Comparison of ENCODE assay signal across 8 cellular contexts in genomic region chr2:218216674-218217365, GRCh38. TPM values are rescaled to one million over a fixed set of nuclear protein-coding genes. Genes with fewer than 3 reads are reported as not detected.
DNase-seq lines count a peak whose midpoint lies in the region; TF ChIP-seq lines count a peak whose summit lies in the region.

TSS of gene ARPC2 (plus strand) at chr2:218217189. CDS start at chr2:218217471, 282 bp downstream.

- no peaks in the 10 kb centered on the region for H3K27me3 ChIP-seq in effector memory CD4-positive, alpha-beta T cell (replicated peaks; ENCODE audit: control insufficient read depth, insufficient read depth, low read length, poor library complexity, severe bottlenecking)

- peak within 1 kb of the TSS; percentile 99 for H3K4me3 ChIP-seq in effector memory CD4-positive, alpha-beta T cell (ENCODE audit: insufficient read depth, low read depth, low read length, poor library complexity, severe bottlenecking)

- no peaks in the 10 kb centered on the region for H3K9me3 ChIP-seq in effector memory CD4-positive, alpha-beta T cell (ENCODE audit: control insufficient read depth, low read length)

- peaks cover 34% of the 10 kb centered on the region for H3K4me1 ChIP-seq in effector memory CD4-positive, alpha-beta T cell (ENCODE audit: control insufficient read depth, insufficient read depth, low read length, poor library complexity, severe bottlenecking)

- no peaks in the 10 kb centered on the region for H3K36me3 ChIP-seq in effector memory CD4-positive, alpha-beta T cell (ENCODE audit: control insufficient read depth, insufficient read depth, low read length)

- no peak for TF ChIP-seq CTCF in GM20000 (IDR thresholded peaks at IDR 0.05; ENCODE audit: extremely low read depth, missing control alignments)

- DNase-seq in CMK (ENCODE audit: low read depth) (peak; percentile 83), GM20000 (ENCODE audit: low spot score) (peak; percentile 92), HT-29 (ENCODE audit: low spot score) (peak; percentile 93), NOMO-1 treated with DMSO at 0.1 percent for 48 hours (lab: John Stamatoyannopoulos, UW; ENCODE audit: unreplicated experiment) (peak; percentile 84), lung microvascular endothelial cell (ENCODE audit: low read depth in 2 of 2) (peak; percentile 97 to 98)
- DNase-seq in activated CD8-positive, alpha-beta memory T cell treated with anti-CD3 and anti-CD28 coated beads for 4 hours (ENCODE audit: low read depth in 2 of 2), result peak; percentile 85 to 92
- peak; percentile 90 to 92 (median 91) for DNase-seq in effector memory CD4-positive, alpha-beta T cell
- peak; percentile 80 to 90 (median 88) for DNase-seq in stimulated activated CD4-positive, alpha-beta T cell treated with anti-CD3 and anti-CD28 coated beads, TNF-alpha, amount 100 ng/mL, for 4 hours (ENCODE audit: low read depth in 3 of 3)

- H3K27ac ChIP-seq in effector memory CD4-positive, alpha-beta T cell (ENCODE audit: insufficient read depth, low read length, poor library complexity, severe bottlenecking), result peak within 1 kb of the TSS; percentile 99

RNA-seq across cellular contexts. Expression of gene ARPC2, which starts in this region (rescaled TPM):
- 220 and 244 TPM in 2 replicates for total RNA-seq in HT-29 (2014; rRNA removed; shearing (Covaris generic))
- 213 and 281 TPM in 2 replicates for total RNA-seq in lung microvascular endothelial cell

Comparison
In these comparisons a context has a peak if more than half of its experiments do, and no peak if none do; other contexts are left out.
1. Peak in every context shown above with its lines: DNase-seq, H3K4me3 ChIP-seq and H3K27ac ChIP-seq.